ENCODE assay signal across 8 cellular contexts in genomic region chr1:37999434-38000232, GRCh38. TPM values are rescaled to one million over a fixed set of nuclear protein-coding genes. Genes with fewer than 3 reads are reported as not detected.
DNase-seq lines count a peak whose midpoint lies in the region; ATAC-seq and TF ChIP-seq lines count a peak whose summit lies in the region.

No MANE protein-coding gene starts in this region.

- no peaks in the 10 kb centered on the region for H3K27me3 ChIP-seq in GM23338 (ENCODE audit: insufficient read depth)

- peaks cover 22% of the 10 kb centered on the region for H3F3A ChIP-seq in GM23338 (replicated peaks; ENCODE audit: low read depth)

- H3K9me3 Mint-ChIP-seq in GM23338: no peaks in the 10 kb centered on the region; the same call in 2 of the 3 replicates
- H3K9me3 Mint-ChIP-seq in natural killer cell: no peaks in the 10 kb centered on the region

- peaks cover 64% of the 10 kb centered on the region for H3K4me1 ChIP-seq in GM23338 (ENCODE audit: insufficient read depth)

- peak overlapping the region; percentile 68 for H3K4me2 ChIP-seq in GM23338

- H3K36me3 ChIP-seq in GM23338 (ENCODE audit: insufficient read depth): peaks cover 15% of the 10 kb centered on the region; the same call in 1 of the 2 replicates

- intact Hi-C loops in natural killer cell (cut with micrococcal nuclease): loop anchor here (10.0 kb wide), 1 partner anchor 525 kb away; the partner anchor contains the start of gene ZC3H12A

- H3K4me3 ChIP-seq in GM23338: peak overlapping the region; percentile 34

- H3K36me3 Mint-ChIP-seq in GM23338 (ENCODE audit: low read depth) (peaks cover 28% of the 10 kb centered on the region), natural killer cell (no peaks in the 10 kb centered on the region)

- peak overlapping the region; percentile 98 for H3K27ac Mint-ChIP-seq in GM23338
- H3K27ac Mint-ChIP-seq in natural killer cell: peak overlapping the region; percentile 88 to 92

- H3K9me2 ChIP-seq in GM23338 (ENCODE audit: insufficient read depth): no peaks in the 10 kb centered on the region

- peak overlapping the region; percentile 96 for H3K27ac ChIP-seq in GM23338 (ENCODE audit: low read depth)

- 0 out of 2 replicates have a peak, but pooled peaks cover 7% of the 10 kb centered on the region for H4K20me1 ChIP-seq in GM23338 (replicated peaks; ENCODE audit: insufficient read depth)

- peak overlapping the region; percentile 60 for H3K4me3 Mint-ChIP-seq in GM23338
- peak overlapping the region; percentile 63 for H3K4me3 Mint-ChIP-seq in natural killer cell

- DNase-seq in GM23338 (ENCODE audit: low spot score) (peak; percentile 51), erythroblast (lab: John Stamatoyannopoulos, UW) (peak; percentile 33 to 46), natural killer cell (no peak), T-helper 9 cell (no peak), iPS-NIHi7 (ENCODE audit: extremely low spot score) (no peak)

- H3K27me3 Mint-ChIP-seq in GM23338 (ENCODE audit: insufficient read depth, low read depth, poor library complexity): peaks cover 29% of the 10 kb centered on the region
- no peaks in the 10 kb centered on the region for H3K27me3 Mint-ChIP-seq in natural killer cell (ENCODE audit: low read depth in 2 of 2)

- H3K4me1 Mint-ChIP-seq in GM23338: peaks cover 67% of the 10 kb centered on the region
- H3K4me1 Mint-ChIP-seq in natural killer cell: peaks cover 65 to 74% of the 10 kb centered on the region in 2 donors

- ATAC-seq in GM23338 (no peak), SK-N-SH treated with all-trans-retinoic acid at 6 μM for 48 hours (peak; percentile 32), natural killer cell (peak in 2 of 3 donors; percentile 25 to 56), HG03280 (IDR thresholded peaks at IDR 0.05; ENCODE audit: unreplicated experiment) (no peak), HG03378 (IDR thresholded peaks at IDR 0.05; ENCODE audit: unreplicated experiment) (no peak)

- TF ChIP-seq CTCF in GM23338 (conservative IDR thresholded peaks at IDR 0.05; ENCODE audit: low read depth in 2 of 2) (no peak), natural killer cell (IDR thresholded peaks at IDR 0.05) (no peak)

- no peak overlapping the region for H2AFZ ChIP-seq in GM23338

- TF ChIP-seq POLR2A in erythroblast (IDR thresholded peaks at IDR 0.05; ENCODE audit: low read length): peak; percentile 61

- peaks cover 33% of the 10 kb centered on the region for H3K79me2 ChIP-seq in GM23338 (replicated peaks; ENCODE audit: insufficient read depth)

TF ChIP-seq in GM23338, 12 proteins besides CTCF, POLR2A, EP300 and RAD21 (continues in another document):
- TF ChIP-seq NANOG (IDR thresholded peaks at IDR 0.05; ENCODE audit: borderline replicate concordance): no peak
- no peak for TF ChIP-seq CREB1 (CRISPR knock-in tag; IDR thresholded peaks at IDR 0.05; ENCODE audit: low read depth)
- TF ChIP-seq ETS1 (IDR thresholded peaks at IDR 0.05): no peak
- TF ChIP-seq ZNF331 (CRISPR knock-in tag; IDR thresholded peaks at IDR 0.05; ENCODE audit: low read depth): no peak
- no peak for TF ChIP-seq EZH2 (IDR thresholded peaks at IDR 0.05; ENCODE audit: low read depth, unreplicated experiment)

TF ChIP-seq in SK-N-SH treated with all-trans-retinoic acid at 6 μM for 48 hours, 23 proteins besides CTCF, POLR2A, EP300 and RAD21:
- TF ChIP-seq ZC3H10 (CRISPR knock-in tag; IDR thresholded peaks at IDR 0.05) (no peak), CREB5 (CRISPR knock-in tag; IDR thresholded peaks at IDR 0.05; ENCODE audit: low read depth) (no peak), ESRRG (CRISPR knock-in tag; IDR thresholded peaks at IDR 0.05) (no peak), CSDC2 (CRISPR knock-in tag; IDR thresholded peaks at IDR 0.05) (no peak), SNAI2 (CRISPR knock-in tag; IDR thresholded peaks at IDR 0.05) (0 out of 2 replicates have a peak, but pooled peaks have one; percentile 49)

RNA-seq across cellular contexts. Expression of gene FHL3, which starts 5.7 kb away (rescaled TPM):
- total RNA-seq in GM23338 (2014; rRNA removed; shearing (Covaris generic)): 39.5 and 49.0 TPM in 2 replicates
- polyA plus RNA-seq in GM23338 (2016; fragmentation: Nextera tagmentation; extraction: Ambion mirVana): 28.3 and 29.3 TPM in 2 replicates
- 10 to 100 TPM; 49.3 to 82.6 (median 53.6) TPM for total RNA-seq in natural killer cell

RNA-seq across cellular contexts. Expression of gene SF3A3, which starts 9.8 kb away (rescaled TPM):
- total RNA-seq in GM23338 (2014; rRNA removed; shearing (Covaris generic)): 144 and 167 TPM in 2 replicates
- polyA plus RNA-seq in GM23338 (2016; fragmentation: Nextera tagmentation; extraction: Ambion mirVana): 53.9 and 65.5 TPM in 2 replicates
- 10 to 100 TPM; 48.7 to 75.8 (median 71.1) TPM for total RNA-seq in natural killer cell

RNA-seq across cellular contexts. Expression of gene UTP11, which starts 12.9 kb away (rescaled TPM):
- total RNA-seq in GM23338 (2014; rRNA removed; shearing (Covaris generic)): 61.3 and 67.8 TPM in 2 replicates
- 82.3 and 105 TPM in 2 replicates for polyA plus RNA-seq in GM23338 (2016; fragmentation: Nextera tagmentation; extraction: Ambion mirVana)
- total RNA-seq in natural killer cell: 10 to 100 TPM; 13.4 to 20.7 (median 19.2) TPM

RNA-seq across cellular contexts. Expression of gene POU3F1, which starts 47.0 kb away (rescaled TPM):
- total RNA-seq in GM23338 (2014; rRNA removed; shearing (Covaris generic)): 8.6 and 11.5 TPM in 2 replicates
- 3.6 and 6.0 TPM in 2 replicates for polyA plus RNA-seq in GM23338 (2016; fragmentation: Nextera tagmentation; extraction: Ambion mirVana)
- total RNA-seq in natural killer cell: under 1 TPM in 2 of 3 donors, not detected in 1; 0.12 to 0.15 TPM

RNA-seq across cellular contexts. Expression of gene INPP5B, which starts 52.8 kb away (rescaled TPM):
- 19.8 and 29.1 TPM in 2 replicates for total RNA-seq in GM23338 (2014; rRNA removed; shearing (Covaris generic))
- polyA plus RNA-seq in GM23338 (2016; fragmentation: Nextera tagmentation; extraction: Ambion mirVana): 5.2 and 6.9 TPM in 2 replicates
- total RNA-seq in natural killer cell: 10 to 100 TPM; 34.0 to 66.2 (median 54.7) TPM

Comparison
In these comparisons a context has a peak if more than half of its experiments do, and no peak if none do; other contexts are left out.
1. ATAC-seq: peak in SK-N-SH treated with all-trans-retinoic acid at 6 μM for 48 hours (single experiment) and natural killer cell (2 of 3); none in GM23338 (single experiment), HG03280 (single experiment) and HG03378 (single experiment).
2. DNase-seq: peak in GM23338 (single experiment) and erythroblast (2 of 2); none in natural killer cell (single experiment), T-helper 9 cell (single experiment) and iPS-NIHi7 (single experiment).